ENCODE assay signal across 12 cellular contexts in genomic region chr2:36889782-36890181, GRCh38.
DNase-seq lines count a peak whose midpoint lies in the region; ATAC-seq and TF ChIP-seq lines count a peak whose summit lies in the region.
"Had no signal": no experiment of that assay in that cellular context is flagged by ENCODE, and none has a peak within 500 bp of the region (broad histone marks: within the 10 kb centered on the region; RNA-seq: fewer than 3 reads in every experiment).

No MANE protein-coding gene starts in this region.

- WGBS in adrenal gland, 4 donors: 50 to 91% (median 67%) methylated on average over 4 of the region's 4 CpGs

- no peaks in the 10 kb centered on the region for H3K36me3 ChIP-seq in adrenal gland (replicated peaks in 1 of 2)

- TF ChIP-seq POLR2A in adrenal gland (IDR thresholded peaks at IDR 0.05): no peak

- no peak overlapping the region for H3K4me3 Mint-ChIP-seq in natural killer cell
- H3K4me3 Mint-ChIP-seq: nephron had no signal

- H3K36me3 Mint-ChIP-seq in natural killer cell: peaks cover 6% of the 10 kb centered on the region

- H3K27ac Mint-ChIP-seq in natural killer cell: no peak overlapping the region
- H3K27ac Mint-ChIP-seq: nephron had no signal

- no peaks in the 10 kb centered on the region for H3K9me3 Mint-ChIP-seq in natural killer cell
- H3K9me3 Mint-ChIP-seq: nephron had no signal

- no peaks in the 10 kb centered on the region for H3K27me3 ChIP-seq in adrenal gland

- peak in 2 of 3 donors; percentile 29 to 48 for ATAC-seq in natural killer cell

- DNase-seq in DMS53 treated with DMSO at 0.1 percent for 48 hours (lab: John Stamatoyannopoulos, UW; ENCODE audit: unreplicated experiment): peak; percentile 81
- peak; percentile 55 for DNase-seq in LoVo (ENCODE audit: low spot score)
- DNase-seq in astrocyte of the spinal cord (ENCODE audit: low read depth, low spot score): peak; percentile 95
- no peak for DNase-seq in natural killer cell
- DNase-seq in DMS 273 (lab: John Stamatoyannopoulos, UW; ENCODE audit: unreplicated experiment): no peak
- no peak for DNase-seq in adrenal gland
- DNase-seq in NCI-H2081 (lab: John Stamatoyannopoulos, UW): no peak
- no peak for DNase-seq in GOT3 (lab: John Stamatoyannopoulos, UW)
- DNase-seq: amygdala, NCI-H510A had no signal

- H3K9me3 ChIP-seq in adrenal gland (replicated peaks in 1 of 3): no peaks in the 10 kb centered on the region
- H3K9me3 ChIP-seq: thoracic aorta had no signal

- H3K27me3 Mint-ChIP-seq in natural killer cell (ENCODE audit: low read depth in 2 of 2): no peaks in the 10 kb centered on the region

- H3K4me1 Mint-ChIP-seq in natural killer cell: no peaks in the 10 kb centered on the region
- H3K4me1 Mint-ChIP-seq: nephron had no signal

- no peak for TF ChIP-seq CTCF in astrocyte of the spinal cord (IDR thresholded peaks at IDR 0.05; ENCODE audit: low read depth, low read length)
- no peak for TF ChIP-seq CTCF in natural killer cell (IDR thresholded peaks at IDR 0.05)
- TF ChIP-seq CTCF in adrenal gland (IDR thresholded peaks at IDR 0.05): no peak

- H3K4me3 ChIP-seq in astrocyte of the spinal cord (ENCODE audit: low read depth, low read length) (peak overlapping the region; percentile 21), adrenal gland (no peak overlapping the region)
- H3K4me3 ChIP-seq: thoracic aorta had no signal

- no peak overlapping the region for H3K27ac ChIP-seq in adrenal gland
- H3K27ac ChIP-seq: thoracic aorta had no signal

- intact Hi-C loops in natural killer cell (cut with micrococcal nuclease): no loop called here
- intact Hi-C loops in adrenal gland (cut with DNase I): no loop called here

- in situ Hi-C loops in astrocyte of the spinal cord (cut with HindIII; ENCODE audit: low sequenced_read_pairs): no loop called here

- peaks cover 0 to 6% of the 10 kb centered on the region in 2 donors for H3K4me1 ChIP-seq in adrenal gland (replicated peaks in 1 of 2)

Comparison
In these comparisons a context has a peak if more than half of its experiments do, and no peak if none do; other contexts are left out.
1. DNase-seq: peak in DMS53 treated with DMSO at 0.1 percent for 48 hours (single experiment), LoVo (single experiment) and astrocyte of the spinal cord (single experiment); none in natural killer cell (single experiment), DMS 273 (single experiment), adrenal gland (0 of 7), NCI-H2081 (0 of 2) and GOT3 (single experiment).